Comparison of ENCODE assay signal across 11 cellular contexts in the genomic region with DNA sequence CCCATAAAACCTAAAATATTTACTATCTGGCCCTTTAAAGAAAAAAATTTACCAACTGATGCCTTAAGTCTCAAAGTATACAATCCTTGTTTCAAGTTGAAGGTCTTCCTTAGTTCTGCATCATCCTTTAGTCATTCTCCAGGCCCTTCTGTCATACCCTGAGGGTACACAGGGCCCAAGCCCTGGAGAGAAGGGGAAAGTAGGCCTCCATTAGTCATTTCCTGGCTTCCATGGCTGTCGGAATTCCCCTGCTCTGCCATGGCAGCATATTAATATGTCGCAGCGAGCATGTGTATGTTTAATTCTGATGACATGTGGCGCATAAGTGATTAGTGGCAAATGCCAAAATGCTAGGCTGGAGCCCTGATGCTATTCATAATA. TPM values are rescaled to one million over a fixed set of nuclear protein-coding genes. Genes with fewer than 3 reads are reported as not detected.
DNase-seq lines count a peak whose midpoint lies in the region; TF ChIP-seq lines count a peak whose summit lies in the region.
"Had no signal": no experiment of that assay in that cellular context is flagged by ENCODE, and none has a peak within 500 bp of the region (broad histone marks: within the 10 kb centered on the region; RNA-seq: fewer than 3 reads in every experiment).

No MANE protein-coding gene starts in this region.

- intact Hi-C loops in sigmoid colon (cut with DNase I): no loop called here

- no peak for TF ChIP-seq EP300 in sigmoid colon (IDR thresholded peaks at IDR 0.05)

- H3K36me3 ChIP-seq in kidney epithelial cell (ENCODE audit: control insufficient read depth, insufficient read depth, low read length) (no peaks in the 10 kb centered on the region), sigmoid colon (no peaks in the 10 kb centered on the region)
- H3K36me3 ChIP-seq: esophagus muscularis mucosa had no signal

- H3K27ac ChIP-seq in sigmoid colon: no peak overlapping the region
- H3K27ac ChIP-seq: esophagus muscularis mucosa had no signal

- no peak for TF ChIP-seq POLR2A in sigmoid colon (IDR thresholded peaks at IDR 0.05)

- no peaks in the 10 kb centered on the region for H3K27me3 ChIP-seq in kidney epithelial cell (ENCODE audit: control insufficient read depth, insufficient read depth, low read length)
- H3K27me3 ChIP-seq in sigmoid colon: no peaks in the 10 kb centered on the region

- H3K4me1 ChIP-seq in sigmoid colon: no peaks in the 10 kb centered on the region
- H3K4me1 ChIP-seq: esophagus muscularis mucosa had no signal

- DNase-seq in AG10803 (ENCODE audit: low read depth): peak; percentile 76
- peak; percentile 91 for DNase-seq in HS-27A (ENCODE audit: low read depth)
- DNase-seq in amniotic stem cell (lab: John Stamatoyannopoulos, UW): peak; percentile 92
- DNase-seq in kidney epithelial cell (ENCODE audit: low read depth): peak; percentile 82
- no peak for DNase-seq in sigmoid colon
- DNase-seq in NCI-H1436 treated with DMSO at 0.1 percent for 48 hours (lab: John Stamatoyannopoulos, UW): no peak
- DNase-seq in NCI-H82 (lab: John Stamatoyannopoulos, UW): no peak
- no peak for DNase-seq in NCI-H510A (lab: John Stamatoyannopoulos, UW)
- DNase-seq: activated T-cell treated with anti-CD3 and anti-CD28 coated beads, Interleukin-2, amount 50 U/mL, for 48 hours; stimulated activated CD4-positive, alpha-beta T cell treated with anti-CD3 and anti-CD28 coated beads, Interleukin-2, amount 100 ng/mL, for 24 hours had no signal

- TF ChIP-seq CTCF in AG10803 (conservative IDR thresholded peaks at IDR 0.05; ENCODE audit: low read length) (no peak), kidney epithelial cell (IDR thresholded peaks at IDR 0.05; ENCODE audit: insufficient read depth, low read length, poor library complexity, severe bottlenecking) (no peak), sigmoid colon (IDR thresholded peaks at IDR 0.05) (no peak)

- WGBS in sigmoid colon, 2 donors: 74 to 84% methylated on average over 4 of the region's 4 CpGs

- H3K9me3 ChIP-seq in sigmoid colon: no peaks in the 10 kb centered on the region
- H3K9me3 ChIP-seq: esophagus muscularis mucosa had no signal

- H3K4me3 ChIP-seq in AG10803 (ENCODE audit: low read length) (no peak overlapping the region), kidney epithelial cell (ENCODE audit: low read depth, low read length) (no peak overlapping the region), sigmoid colon (no peak overlapping the region)
- H3K4me3 ChIP-seq: esophagus muscularis mucosa had no signal

RNA-seq across cellular contexts. Expression of gene GPR39, which starts 22.0 kb away (rescaled TPM):
- total RNA-seq in kidney epithelial cell (5.9 and 13.8 TPM in 2 replicates), sigmoid colon (under 1 TPM in 3 of 4 donors, not detected in 1; 0.28 to 0.71 (median 0.66) TPM)
- 1 to 10 TPM; 2.4 to 7.7 (median 2.8) TPM for polyA plus RNA-seq in sigmoid colon

Comparison
In these comparisons a context has a peak if more than half of its experiments do, and no peak if none do; other contexts are left out.
1. DNase-seq: peak in AG10803 (single experiment), HS-27A (single experiment), amniotic stem cell (single experiment) and kidney epithelial cell (single experiment); none in sigmoid colon (single experiment), NCI-H1436 treated with DMSO at 0.1 percent for 48 hours (single experiment), NCI-H82 (single experiment) and NCI-H510A (single experiment).